2 cellular contexts compared by ENCODE assay signal in genomic region chr2:226902041-226902972, GRCh38.
TF ChIP-seq lines count a peak whose summit lies in the region.

No MANE protein-coding gene starts in this region.

TF ChIP-seq in IMR-90, 13 proteins besides CTCF, POLR2A, EP300 and RAD21:
- TF ChIP-seq RFX5 (IDR thresholded peaks at IDR 0.05; ENCODE audit: low read depth, low read length) (no peak), CEBPB (IDR thresholded peaks at IDR 0.05; ENCODE audit: low read depth, low read length) (peak; percentile 94)

TF ChIP-seq in GM12878, 131 proteins besides CTCF, POLR2A, EP300 and RAD21:
- TF ChIP-seq CBX5 (IDR thresholded peaks at IDR 0.05; ENCODE audit: low read depth) (no peak), EED (IDR thresholded peaks at IDR 0.05; ENCODE audit: low read depth) (0 out of 2 replicates have a peak, but pooled peaks have one; percentile 29), RUNX3 (IDR thresholded peaks at IDR 0.05; ENCODE audit: low read length) (peak; percentile 35)
